ENCODE assay signal across 12 cellular contexts in the genomic region with DNA sequence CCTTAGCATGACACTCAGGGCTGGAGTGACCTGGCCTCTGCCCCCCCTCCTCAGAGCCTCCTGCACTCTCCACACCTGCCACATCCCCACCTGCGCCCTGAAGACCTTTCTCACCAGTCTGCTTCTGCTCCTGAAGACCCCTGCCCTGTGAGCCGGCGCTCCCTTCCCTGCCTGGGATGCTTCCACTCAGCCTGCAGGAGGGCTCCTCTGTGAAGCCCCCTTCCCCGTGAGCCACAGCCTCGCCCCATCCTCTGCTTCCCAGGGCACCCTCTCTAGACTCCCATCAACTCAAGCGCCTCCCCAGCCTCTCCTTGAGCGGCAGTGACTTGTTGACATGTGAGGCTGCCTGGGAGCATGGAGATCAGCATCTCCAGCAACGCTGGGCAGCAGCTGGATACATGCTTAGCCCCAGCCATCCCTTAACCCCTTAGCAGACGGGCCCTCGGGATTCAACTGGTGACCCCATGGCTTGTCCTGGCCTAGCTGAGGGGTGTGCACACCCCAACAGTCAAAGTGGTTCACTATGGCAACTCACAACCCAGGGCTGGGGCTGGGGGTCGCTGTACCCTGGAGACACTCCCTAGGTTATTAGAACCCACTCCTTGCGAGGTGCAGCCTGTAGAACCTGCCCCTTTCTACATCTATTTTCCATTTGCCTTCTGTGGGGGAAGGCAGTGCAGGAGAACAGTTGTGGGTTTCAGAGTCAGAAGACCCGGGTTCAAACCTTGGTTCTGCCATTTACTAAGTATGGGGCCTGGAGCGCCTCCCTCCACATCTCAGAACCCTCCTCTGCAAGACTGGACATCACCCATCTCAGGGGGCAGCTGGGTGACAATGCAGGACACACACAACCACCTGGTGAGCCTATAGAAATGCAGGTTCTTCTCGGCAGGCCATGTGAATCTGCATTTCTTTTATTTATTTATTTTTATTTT. TPM values are rescaled to one million over a fixed set of nuclear protein-coding genes. Genes with fewer than 3 reads are reported as not detected.
DNase-seq lines count a peak whose midpoint lies in the region; ATAC-seq and TF ChIP-seq lines count a peak whose summit lies in the region.
"Had no signal": no experiment of that assay in that cellular context is flagged by ENCODE, and none has a peak within 500 bp of the region (broad histone marks: within the 10 kb centered on the region; RNA-seq: fewer than 3 reads in every experiment).

No MANE protein-coding gene starts in this region.

- no peaks in the 10 kb centered on the region for H3K36me3 Mint-ChIP-seq in CD4-positive, CD25-positive, alpha-beta regulatory T cell
- no peaks in the 10 kb centered on the region for H3K36me3 Mint-ChIP-seq in H9 (ENCODE audit: insufficient read depth in 1 of 3, low read depth in 3 of 3)
- no peaks in the 10 kb centered on the region for H3K36me3 Mint-ChIP-seq in activated CD8-positive, alpha-beta T cell treated with anti-CD3 and anti-CD28 coated beads, Interleukin-2, amount 10 ng/mL, durations not matched to agents 7 days and 5 days (ENCODE audit: low read depth)
- no peaks in the 10 kb centered on the region for H3K36me3 Mint-ChIP-seq in naive B cell
- H3K36me3 Mint-ChIP-seq: stimulated activated naive B cell treated with anti-CD40 and anti-IgM and Interleukin-4, amounts not matched to agents 10 μg/mL and 1 μg/mL and 100 μg/mL, for 72 hours had no signal

- peak overlapping the region; percentile 86 to 94 (median 92) for H3K4me3 Mint-ChIP-seq in CD4-positive, CD25-positive, alpha-beta regulatory T cell
- peak overlapping the region; percentile 60 to 81 for H3K4me3 Mint-ChIP-seq in H9
- peak overlapping the region; percentile 64 for H3K4me3 Mint-ChIP-seq in activated CD8-positive, alpha-beta T cell treated with anti-CD3 and anti-CD28 coated beads, Interleukin-2, amount 10 ng/mL, durations not matched to agents 7 days and 5 days
- H3K4me3 Mint-ChIP-seq in naive B cell, result peak overlapping the region; percentile 50 to 90 (median 77)

- no peak overlapping the region for H2AK5ac ChIP-seq in H9 (ENCODE audit: insufficient read length, low read length)

- H3K27ac ChIP-seq in CD4-positive, CD25-positive, alpha-beta regulatory T cell (ENCODE audit: insufficient read depth, low read length, poor library complexity, severe bottlenecking), result peak overlapping the region; percentile 82
- H3K27ac ChIP-seq in H9 (ENCODE audit: insufficient read length, low read depth, low read length), result no peak overlapping the region

- H3K36me3 ChIP-seq in CD4-positive, CD25-positive, alpha-beta regulatory T cell (ENCODE audit: control insufficient read depth, insufficient read depth, low read length), result no peaks in the 10 kb centered on the region

- H2BK20ac ChIP-seq in H9 (ENCODE audit: low read depth, low read length, poor library complexity, severe bottlenecking), result no peak overlapping the region

- no peaks in the 10 kb centered on the region for H3K27me3 ChIP-seq in CD4-positive, CD25-positive, alpha-beta regulatory T cell (ENCODE audit: control insufficient read depth, insufficient read depth, low read length)
- no peaks in the 10 kb centered on the region for H3K27me3 ChIP-seq in H9 (ENCODE audit: insufficient read depth, low read length)

- ATAC-seq in CD4-positive, CD25-positive, alpha-beta regulatory T cell (ENCODE audit: low read depth in 2 of 2), result no peak
- peak; percentile 24 for ATAC-seq in activated CD8-positive, alpha-beta T cell treated with anti-CD3 and anti-CD28 coated beads, Interleukin-2, amount 10 ng/mL, durations not matched to agents 7 days and 5 days
- no peak for ATAC-seq in naive B cell (ENCODE audit: low read depth in 2 of 2)

- H3K23ac ChIP-seq in H9 (ENCODE audit: insufficient read length, low read depth, low read length), result no peak overlapping the region

- no peak overlapping the region for H2BK15ac ChIP-seq in H9 (ENCODE audit: low read depth, low read length)

- no peaks in the 10 kb centered on the region for H3K79me1 ChIP-seq in H9 (ENCODE audit: insufficient read depth, low read depth, low read length, poor library complexity, severe bottlenecking)

- H3K4me2 ChIP-seq in H9 (ENCODE audit: insufficient read depth, insufficient read length, low read length), result no peak overlapping the region

- H3K27ac Mint-ChIP-seq in CD4-positive, CD25-positive, alpha-beta regulatory T cell, result peak overlapping the region; percentile 96 to 97 (median 97)
- peak overlapping the region; percentile 39 to 84 (median 51); a peak in 3 of 7 replicates for H3K27ac Mint-ChIP-seq in H9
- H3K27ac Mint-ChIP-seq in activated CD8-positive, alpha-beta T cell treated with anti-CD3 and anti-CD28 coated beads, Interleukin-2, amount 10 ng/mL, durations not matched to agents 7 days and 5 days, result peak overlapping the region; percentile 82
- H3K27ac Mint-ChIP-seq in naive B cell, result peak overlapping the region in 4 of 6 donors; percentile 31 to 85 (median 69)
- H3K27ac Mint-ChIP-seq: stimulated activated naive B cell treated with anti-CD40 and anti-IgM and Interleukin-4, amounts not matched to agents 10 μg/mL and 1 μg/mL and 100 μg/mL, for 72 hours had no signal

- H2AFZ ChIP-seq in H9 (ENCODE audit: low read length), result no peak overlapping the region

- CTCF ChIA-PET in activated CD8-positive, alpha-beta T cell treated with anti-CD3 and anti-CD28 coated beads, Interleukin-2, amount 10 ng/mL, durations not matched to agents 7 days and 5 days (lab: Charles Lee), result interaction anchor here (0.9 to 4.3 kb wide), 8 partner anchors 36 to 239 kb away, joined by 3 to 54 read pairs (median 4); no protein-coding TSS in a partner anchor

- peak overlapping the region; percentile 44 for H3K4me3 ChIP-seq in CD4-positive, CD25-positive, alpha-beta regulatory T cell (ENCODE audit: low read depth, low read length)

- H3K4me1 Mint-ChIP-seq in CD4-positive, CD25-positive, alpha-beta regulatory T cell, result peaks cover 3 to 76% (median 31%) of the 10 kb centered on the region in 4 donors
- H3K4me1 Mint-ChIP-seq in H9 (peaks cover 19 to 51% of the 10 kb centered on the region in 2 experiments), naive B cell (peaks cover 31 to 40% (median 40%) of the 10 kb centered on the region in 3 donors)
- peaks cover 37% of the 10 kb centered on the region for H3K4me1 Mint-ChIP-seq in activated CD8-positive, alpha-beta T cell treated with anti-CD3 and anti-CD28 coated beads, Interleukin-2, amount 10 ng/mL, durations not matched to agents 7 days and 5 days (ENCODE audit: low read depth)

- peaks cover 0 to 1% (median 0%) of the 10 kb centered on the region in 7 donors for H3K9me3 Mint-ChIP-seq in CD4-positive, CD25-positive, alpha-beta regulatory T cell
- H3K9me3 Mint-ChIP-seq in H9 (peaks cover 0 to 3% of the 10 kb centered on the region in 2 experiments; a peak in 1 of 5 replicates), naive B cell (no peaks in the 10 kb centered on the region)
- H3K9me3 Mint-ChIP-seq in activated CD8-positive, alpha-beta T cell treated with anti-CD3 and anti-CD28 coated beads, Interleukin-2, amount 10 ng/mL, durations not matched to agents 7 days and 5 days (ENCODE audit: insufficient read depth), result no peaks in the 10 kb centered on the region
- H3K9me3 Mint-ChIP-seq: stimulated activated naive B cell treated with anti-CD40 and anti-IgM and Interleukin-4, amounts not matched to agents 10 μg/mL and 1 μg/mL and 100 μg/mL, for 72 hours had no signal

- no peak overlapping the region for H2BK12ac ChIP-seq in H9 (ENCODE audit: insufficient read length, low read depth, low read length)

- H3K4me1 ChIP-seq in CD4-positive, CD25-positive, alpha-beta regulatory T cell (ENCODE audit: control insufficient read depth, insufficient read depth, low read length, poor library complexity, severe bottlenecking), result peaks cover 53% of the 10 kb centered on the region
- peaks cover 4% of the 10 kb centered on the region; the same call in 1 of the 2 replicates for H3K4me1 ChIP-seq in H9 (ENCODE audit: insufficient read depth, low read length)

- H4K5ac ChIP-seq in H9 (ENCODE audit: insufficient read length, low read depth, low read length), result no peak overlapping the region

- H3K4ac ChIP-seq in H9 (ENCODE audit: low read depth, low read length), result no peak overlapping the region

- H3K9ac ChIP-seq in H9 (ENCODE audit: extremely low read depth, insufficient read length, low read length), result no peak overlapping the region

- H3K56ac ChIP-seq in H9 (ENCODE audit: insufficient read length, low read depth, low read length), result no peak overlapping the region

- H4K91ac ChIP-seq in H9 (ENCODE audit: insufficient read length, low read depth, low read length), result no peak overlapping the region

- no peak overlapping the region; the same call in 1 of the 2 replicates for H3K14ac ChIP-seq in H9 (ENCODE audit: insufficient read depth, low read length)

- H3K27me3 Mint-ChIP-seq in CD4-positive, CD25-positive, alpha-beta regulatory T cell, result peaks cover 5% of the 10 kb centered on the region
- H3K27me3 Mint-ChIP-seq in H9 (ENCODE audit: low read depth) (peaks cover 1% of the 10 kb centered on the region; the same call in 1 of the 2 replicates), naive B cell (peaks cover 0 to 20% (median 6%) of the 10 kb centered on the region in 3 donors)
- H3K27me3 Mint-ChIP-seq in activated CD8-positive, alpha-beta T cell treated with anti-CD3 and anti-CD28 coated beads, Interleukin-2, amount 10 ng/mL, durations not matched to agents 7 days and 5 days (ENCODE audit: low read depth), result peaks cover 6% of the 10 kb centered on the region

- no peaks in the 10 kb centered on the region for H3K79me2 ChIP-seq in H9 (ENCODE audit: insufficient read depth, low read length)

- H3T11ph ChIP-seq in H9 (ENCODE audit: low read length), result no peak overlapping the region

- no peaks in the 10 kb centered on the region for H4K20me1 ChIP-seq in H9 (ENCODE audit: control insufficient read depth, insufficient read depth, insufficient read length)

- H3K9me3 ChIP-seq in CD4-positive, CD25-positive, alpha-beta regulatory T cell (ENCODE audit: control insufficient read depth in 2 of 2, low read length in 2 of 2), result no peaks in the 10 kb centered on the region
- H3K9me3 ChIP-seq in H9 (ENCODE audit: control insufficient read depth, low read depth, low read length), result no peaks in the 10 kb centered on the region

- DNase-seq in CD4-positive, CD25-positive, alpha-beta regulatory T cell, result no peak
- peak; percentile 34 for DNase-seq in H9
- peak; percentile 41 for DNase-seq in activated CD8-positive, alpha-beta T cell treated with anti-CD3 and anti-CD28 coated beads, Interleukin-2, amount 10 ng/mL, durations not matched to agents 7 days and 5 days
- no peak for DNase-seq in naive B cell
- no peak for DNase-seq in GM20000 (ENCODE audit: low spot score)
- no peak for DNase-seq in DMS79 (lab: John Stamatoyannopoulos, UW)
- no peak for DNase-seq in NCI-H2227 (lab: John Stamatoyannopoulos, UW; ENCODE audit: unreplicated experiment)
- DNase-seq in cerebellar nuclear complex (lab: John Stamatoyannopoulos, UW), result no peak
- DNase-seq: amniotic stem cell, NCI-H187 had no signal

- no peak overlapping the region for H2BK120ac ChIP-seq in H9 (ENCODE audit: low read depth, low read length, poor library complexity, severe bottlenecking)

- TF ChIP-seq CTCF in H9 (conservative IDR thresholded peaks at IDR 0.05) (no peak), GM20000 (IDR thresholded peaks at IDR 0.05; ENCODE audit: extremely low read depth, missing control alignments) (no peak)

- no peak overlapping the region for H4K8ac ChIP-seq in H9 (replicated peaks; ENCODE audit: insufficient read length, low read depth, low read length)

- no peak overlapping the region for H3K18ac ChIP-seq in H9 (ENCODE audit: insufficient read length, low read depth, low read length)

- no CpG with 5 or more reads among the region's 15 CpGs for WGBS in H9 (ENCODE audit: extremely low coverage, insufficient read length, low lambda C conversion rate)

- H3K23me2 ChIP-seq in H9 (ENCODE audit: insufficient read length, low read depth, low read length, poor library complexity, severe bottlenecking), result no peaks in the 10 kb centered on the region

- no peak overlapping the region for H2BK5ac ChIP-seq in H9 (ENCODE audit: insufficient read length, low read length)

- POLR2A ChIA-PET in activated CD8-positive, alpha-beta T cell treated with anti-CD3 and anti-CD28 coated beads, Interleukin-2, amount 10 ng/mL, durations not matched to agents 7 days and 5 days (lab: Charles Lee), result no interaction called here

RNA-seq across cellular contexts. Expression of a gene that starts 21.5 kb away (rescaled TPM):
- not detected for total RNA-seq in CD4-positive, CD25-positive, alpha-beta regulatory T cell
- polyA plus RNA-seq in CD4-positive, CD25-positive, alpha-beta regulatory T cell, result not detected
- total RNA-seq in H9 (2021), result 0.13 and 0.28 TPM in 2 replicates
- total RNA-seq in activated CD8-positive, alpha-beta T cell treated with anti-CD3 and anti-CD28 coated beads, Interleukin-2, amount 10 ng/mL, durations not matched to agents 7 days and 5 days, result not detected
- not detected for polyA plus RNA-seq in naive B cell (ENCODE audit: low read depth in 6 of 6)
- total RNA-seq: epithelial cell of proximal tubule had no signal

RNA-seq across cellular contexts. Expression of a gene that starts 38.9 kb away (rescaled TPM):
- total RNA-seq in CD4-positive, CD25-positive, alpha-beta regulatory T cell, result 2.7 TPM
- 10 to 100 TPM in 1 of 4 donors, 1 to 10 TPM in 3; 2.8 to 11.5 (median 7.5) TPM for polyA plus RNA-seq in CD4-positive, CD25-positive, alpha-beta regulatory T cell
- total RNA-seq in H9 (2021), result 97.8 and 104 TPM in 2 replicates
- total RNA-seq in activated CD8-positive, alpha-beta T cell treated with anti-CD3 and anti-CD28 coated beads, Interleukin-2, amount 10 ng/mL, durations not matched to agents 7 days and 5 days, result 100 to 1,000 TPM; 108 to 114 TPM
- polyA plus RNA-seq in naive B cell (ENCODE audit: low read depth in 6 of 6), result not detected

Comparison
In these comparisons a context has a peak if more than half of its experiments do, and no peak if none do; other contexts are left out.
1. DNase-seq: peak in H9 (single experiment) and activated CD8-positive, alpha-beta T cell treated with anti-CD3 and anti-CD28 coated beads, Interleukin-2, amount 10 ng/mL, durations not matched to agents 7 days and 5 days (single experiment); none in CD4-positive, CD25-positive, alpha-beta regulatory T cell (0 of 3), naive B cell (single experiment), GM20000 (single experiment), DMS79 (single experiment), NCI-H2227 (single experiment) and cerebellar nuclear complex (0 of 2).
2. RNA of a gene that starts 38.9 kb away (total RNA-seq): 108 to 114 TPM in activated CD8-positive, alpha-beta T cell treated with anti-CD3 and anti-CD28 coated beads, Interleukin-2, amount 10 ng/mL, durations not matched to agents 7 days and 5 days and 97.8 to 104 TPM in H9; 2.7 TPM in CD4-positive, CD25-positive, alpha-beta regulatory T cell (single experiment); every median in the first group is over 10 times any median in the second.
3. Peak in every context shown above with its lines, with median percentiles within 50 percentile points of each other: H3K27ac Mint-ChIP-seq and H3K4me3 Mint-ChIP-seq.